In genomic region chr1:227789881-227790400, GRCh38 we compare ENCODE assay signal across 24 cellular contexts. TPM values are rescaled to one million over a fixed set of nuclear protein-coding genes. Genes with fewer than 3 reads are reported as not detected.
DNase-seq lines count a peak whose midpoint lies in the region; ATAC-seq, FAIRE-seq and TF ChIP-seq lines count a peak whose summit lies in the region.
"Had no signal": no experiment of that assay in that cellular context is flagged by ENCODE, and none has a peak within 500 bp of the region (broad histone marks: within the 10 kb centered on the region; RNA-seq: fewer than 3 reads in every experiment).

No MANE protein-coding gene starts in this region.

- H3K27ac ChIP-seq in astrocyte (ENCODE audit: low read depth, low read length): no peak overlapping the region
- H3K27ac ChIP-seq: colonic mucosa, foreskin keratinocyte, KMS-11, WERI-Rb-1 had no signal

- no peaks in the 10 kb centered on the region for H3K36me3 ChIP-seq in astrocyte (ENCODE audit: insufficient read depth, low read length)
- H3K36me3 ChIP-seq: colonic mucosa, WERI-Rb-1 had no signal

- H3K36me3 Mint-ChIP-seq in astrocyte (ENCODE audit: low read depth, unreplicated experiment) (no peaks in the 10 kb centered on the region), mesothelial cell of epicardium (no peaks in the 10 kb centered on the region)
- H3K36me3 Mint-ChIP-seq: activated CD4-positive, alpha-beta memory T cell treated with anti-CD3 and anti-CD28 coated beads for 36 hours; activated naive CD4-positive, alpha-beta T cell treated with anti-CD3 and anti-CD28 coated beads, Interleukin-2, amount 50 U/mL, for 24 hours had no signal

- no peaks in the 10 kb centered on the region for H3K9me3 ChIP-seq in astrocyte (ENCODE audit: insufficient read depth, low read depth, low read length)
- H3K9me3 ChIP-seq: colonic mucosa had no signal

- no peak overlapping the region for H2AFZ ChIP-seq in astrocyte (ENCODE audit: low read depth, low read length)

- H3K4me1 ChIP-seq in astrocyte (ENCODE audit: insufficient read depth, low read length): peaks cover 35% of the 10 kb centered on the region
- H3K4me1 ChIP-seq: foreskin keratinocyte had no signal

- H3K4me1 Mint-ChIP-seq in astrocyte (ENCODE audit: low read depth, unreplicated experiment) (peaks cover 4% of the 10 kb centered on the region), mesothelial cell of epicardium (peaks cover 61% of the 10 kb centered on the region)

- H3K27me3 ChIP-seq in astrocyte (ENCODE audit: insufficient read depth, low read length): no peaks in the 10 kb centered on the region

- H3K27ac Mint-ChIP-seq in astrocyte (ENCODE audit: unreplicated experiment): peak overlapping the region; percentile 34
- H3K27ac Mint-ChIP-seq in mesothelial cell of epicardium: no peak overlapping the region
- H3K27ac Mint-ChIP-seq: activated CD4-positive, alpha-beta memory T cell treated with anti-CD3 and anti-CD28 coated beads for 36 hours; activated T-cell treated with anti-CD3 and anti-CD28 coated beads, Interleukin-2, amount 50 U/mL, for 72 hours; nephron progenitor cell had no signal

- H3K9ac ChIP-seq in astrocyte (ENCODE audit: low read length): no peak overlapping the region
- H3K9ac ChIP-seq: KMS-11 had no signal

- DNase-seq in activated CD8-positive, alpha-beta memory T cell treated with anti-CD3 and anti-CD28 coated beads, Interleukin-2, amount 50 U/mL, for 4 hours: peak; percentile 16
- DNase-seq in activated CD8-positive, alpha-beta memory T cell treated with anti-CD3 and anti-CD28 coated beads, Interleukin-2, amount 50 U/mL, for 48 hours: no peak
- DNase-seq in astrocyte (ENCODE audit: low read depth): no peak
- DNase-seq in mesothelial cell of epicardium (ENCODE audit: low spot score in 2 of 2, unreplicated experiment in 2 of 2): no peak
- no peak for DNase-seq in AML-193 (lab: John Stamatoyannopoulos, UW)
- DNase-seq: activated CD4-positive, alpha-beta memory T cell treated with anti-CD3 and anti-CD28 coated beads for 36 hours; activated T-cell treated with anti-CD3 and anti-CD28 coated beads, Interleukin-2, amount 50 U/mL, for 72 hours; foreskin keratinocyte; NCI-H2081; nephron progenitor cell; stimulated activated CD4-positive, alpha-beta T cell treated with anti-CD3 and anti-CD28 coated beads, Interleukin-4, amount 100 ng/mL, for 1 hour; T-helper 1 cell; WERI-Rb-1 had no signal

- no peak for TF ChIP-seq CTCF in astrocyte (IDR thresholded peaks at IDR 0.05; ENCODE audit: insufficient read depth, low read depth, low read length)
- no peak for TF ChIP-seq CTCF in mesothelial cell of epicardium (IDR thresholded peaks at IDR 0.05; ENCODE audit: unreplicated experiment)

- no peaks in the 10 kb centered on the region for H3K9me3 Mint-ChIP-seq in astrocyte (ENCODE audit: unreplicated experiment)
- no peaks in the 10 kb centered on the region for H3K9me3 Mint-ChIP-seq in mesothelial cell of epicardium
- H3K9me3 Mint-ChIP-seq: activated CD4-positive, alpha-beta memory T cell treated with anti-CD3 and anti-CD28 coated beads for 36 hours; activated naive CD4-positive, alpha-beta T cell treated with anti-CD3 and anti-CD28 coated beads, Interleukin-2, amount 50 U/mL, for 24 hours; activated T-cell treated with anti-CD3 and anti-CD28 coated beads, Interleukin-2, amount 50 U/mL, for 72 hours; nephron progenitor cell had no signal

- FAIRE-seq in astrocyte (lab: Jason Lieb, UNC): no peak

- H4K20me1 ChIP-seq in astrocyte (ENCODE audit: insufficient read depth, low read length): no peaks in the 10 kb centered on the region

- no peaks in the 10 kb centered on the region for H3K79me2 ChIP-seq in astrocyte (ENCODE audit: insufficient read depth, low read length)

- no peak for ATAC-seq in GM18873 (IDR thresholded peaks at IDR 0.05; ENCODE audit: low FRiP score, unreplicated experiment)
- ATAC-seq in HG03108 (IDR thresholded peaks at IDR 0.05; ENCODE audit: unreplicated experiment): no peak
- ATAC-seq in HG03280 (IDR thresholded peaks at IDR 0.05; ENCODE audit: unreplicated experiment): no peak
- ATAC-seq: activated T-cell treated with anti-CD3 and anti-CD28 coated beads, Interleukin-2, amount 50 U/mL, for 72 hours; foreskin keratinocyte; Right ventricle myocardium inferior had no signal

- peak overlapping the region; percentile 91 for H3K4me2 ChIP-seq in astrocyte (ENCODE audit: low read length)
- H3K4me2 ChIP-seq: KMS-11 had no signal

- H3K4me3 ChIP-seq in astrocyte (ENCODE audit: insufficient read depth, low read depth, low read length): no peak overlapping the region
- H3K4me3 ChIP-seq: colonic mucosa had no signal

- peaks cover 20% of the 10 kb centered on the region for H3K27me3 Mint-ChIP-seq in astrocyte (ENCODE audit: low read depth, unreplicated experiment)
- H3K27me3 Mint-ChIP-seq in mesothelial cell of epicardium (ENCODE audit: low read depth): peaks cover 15% of the 10 kb centered on the region
- H3K27me3 Mint-ChIP-seq: activated CD4-positive, alpha-beta memory T cell treated with anti-CD3 and anti-CD28 coated beads for 36 hours; activated naive CD4-positive, alpha-beta T cell treated with anti-CD3 and anti-CD28 coated beads, Interleukin-2, amount 50 U/mL, for 24 hours had no signal

- H3K4me3 Mint-ChIP-seq in astrocyte (ENCODE audit: unreplicated experiment) (no peak overlapping the region), mesothelial cell of epicardium (peak overlapping the region; percentile 78)

RNA-seq across cellular contexts. Expression of gene PRSS38, which starts 25.5 kb away (rescaled TPM):
- total RNA-seq in astrocyte (not detected in 2 replicates), mesothelial cell of epicardium (not detected in 3 replicates)
- total RNA-seq: A673; activated CD4-positive, alpha-beta memory T cell treated with anti-CD3 and anti-CD28 coated beads for 36 hours; activated T-cell treated with anti-CD3 and anti-CD28 coated beads, Interleukin-2, amount 50 U/mL, for 72 hours; colonic mucosa; foreskin keratinocyte; NCI-H460; posterior vena cava; Right ventricle myocardium inferior; urinary bladder had no signal

RNA-seq across cellular contexts. Expression of gene SNAP47, which starts 54.7 kb away (rescaled TPM):
- total RNA-seq in astrocyte: 31.6 and 31.9 TPM in 2 replicates
- 41.6 to 42.6 TPM (median 41.8 TPM) in 3 replicates for total RNA-seq in mesothelial cell of epicardium

RNA-seq across cellular contexts. Expression of gene JMJD4, which starts 54.8 kb away (rescaled TPM):
- 17.5 and 18.5 TPM in 2 replicates for total RNA-seq in astrocyte
- 20.6 to 26.4 TPM (median 20.8 TPM) in 3 replicates for total RNA-seq in mesothelial cell of epicardium
